Comparison of ENCODE assay signal across 9 cellular contexts in the genomic region with DNA sequence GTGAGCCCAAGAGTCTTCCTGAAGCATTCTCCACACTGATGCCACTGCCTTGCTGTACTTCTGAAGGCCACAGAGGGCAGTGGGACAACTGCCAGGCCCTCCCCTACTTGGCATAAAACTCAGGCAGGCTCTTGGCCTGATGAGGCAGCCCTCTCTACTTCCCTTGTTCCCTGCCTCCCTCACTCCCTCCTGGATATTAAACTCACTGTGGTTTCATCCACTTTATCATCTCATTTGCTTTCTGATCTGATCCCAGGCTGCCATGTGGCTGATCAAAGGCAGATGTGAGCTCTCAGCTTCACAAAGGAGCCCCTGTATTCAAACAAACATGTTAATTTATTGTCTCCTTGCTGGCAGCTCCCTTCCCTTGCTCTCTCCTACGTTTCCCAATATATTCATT.
DNase-seq lines count a peak whose midpoint lies in the region; ATAC-seq lines count a peak whose summit lies in the region.
"Had no signal": no experiment of that assay in that cellular context is flagged by ENCODE, and none has a peak within 500 bp of the region (broad histone marks: within the 10 kb centered on the region; RNA-seq: fewer than 3 reads in every experiment).

No MANE protein-coding gene starts in this region.

- no peaks in the 10 kb centered on the region for H3K27me3 Mint-ChIP-seq in immature natural killer cell (ENCODE audit: low read depth in 3 of 3)
- no peaks in the 10 kb centered on the region for H3K27me3 Mint-ChIP-seq in stimulated activated naive CD8-positive, alpha-beta T cell treated with anti-CD3 and anti-CD28 coated beads, Interleukin-15, amount 100 ng/mL, for 72 hours
- H3K27me3 Mint-ChIP-seq: B cell had no signal

- no peak overlapping the region for H3K4me3 Mint-ChIP-seq in immature natural killer cell
- H3K4me3 Mint-ChIP-seq in stimulated activated naive CD8-positive, alpha-beta T cell treated with anti-CD3 and anti-CD28 coated beads, Interleukin-15, amount 100 ng/mL, for 72 hours: no peak overlapping the region
- H3K4me3 Mint-ChIP-seq: B cell had no signal

- peaks cover 0 to 6% (median 4%) of the 10 kb centered on the region in 6 donors for H3K9me3 Mint-ChIP-seq in immature natural killer cell
- no peaks in the 10 kb centered on the region for H3K9me3 Mint-ChIP-seq in stimulated activated naive CD8-positive, alpha-beta T cell treated with anti-CD3 and anti-CD28 coated beads, Interleukin-15, amount 100 ng/mL, for 72 hours

- H3K27ac Mint-ChIP-seq in immature natural killer cell: no peak overlapping the region
- H3K27ac Mint-ChIP-seq in stimulated activated naive CD8-positive, alpha-beta T cell treated with anti-CD3 and anti-CD28 coated beads, Interleukin-15, amount 100 ng/mL, for 72 hours: no peak overlapping the region
- H3K27ac Mint-ChIP-seq: B cell had no signal

- peak; percentile 57 for DNase-seq in Right ventricle myocardium superior
- no peak for DNase-seq in cardiac septum (ENCODE audit: low spot score)
- peak; percentile 7 to 30 for DNase-seq in SW 1271 (lab: John Stamatoyannopoulos, UW)
- DNase-seq in islet precursor cell: peak; percentile 70
- no peak for DNase-seq in immature natural killer cell
- DNase-seq in stimulated activated naive CD8-positive, alpha-beta T cell treated with anti-CD3 and anti-CD28 coated beads, Interleukin-15, amount 100 ng/mL, for 72 hours: no peak
- no peak for DNase-seq in effector CD4-positive, alpha-beta T cell
- DNase-seq in NOMO-1 (lab: John Stamatoyannopoulos, UW; ENCODE audit: unreplicated experiment in 2 of 2): no peak

- no peaks in the 10 kb centered on the region for H3K4me1 Mint-ChIP-seq in immature natural killer cell
- H3K4me1 Mint-ChIP-seq in stimulated activated naive CD8-positive, alpha-beta T cell treated with anti-CD3 and anti-CD28 coated beads, Interleukin-15, amount 100 ng/mL, for 72 hours: no peaks in the 10 kb centered on the region
- H3K4me1 Mint-ChIP-seq: B cell had no signal

- intact Hi-C loops in Right ventricle myocardium superior (cut with DNase I) (no loop called here), cardiac septum (cut with DNase I) (no loop called here)

- H3K36me3 Mint-ChIP-seq in immature natural killer cell: no peaks in the 10 kb centered on the region

- peak; percentile 59 for ATAC-seq in Right ventricle myocardium superior (ENCODE audit: poor library complexity)
- no peak for ATAC-seq in stimulated activated naive CD8-positive, alpha-beta T cell treated with anti-CD3 and anti-CD28 coated beads, Interleukin-15, amount 100 ng/mL, for 72 hours

Comparison
In these comparisons a context has a peak if more than half of its experiments do, and no peak if none do; other contexts are left out.
1. DNase-seq: peak in Right ventricle myocardium superior (single experiment), SW 1271 (2 of 2) and islet precursor cell (single experiment); none in cardiac septum (single experiment), immature natural killer cell (0 of 3), stimulated activated naive CD8-positive, alpha-beta T cell treated with anti-CD3 and anti-CD28 coated beads, Interleukin-15, amount 100 ng/mL, for 72 hours (0 of 2), effector CD4-positive, alpha-beta T cell (single experiment) and NOMO-1 (0 of 2).